ENCODE assay signal across 15 cellular contexts in genomic region chr12:124757329-124757728, GRCh38.
A peak's percentile ranks its signal among the peaks of the same experiment; 100 is the strongest.
DNase-seq lines count a peak whose midpoint lies in the region; ATAC-seq and TF ChIP-seq lines count a peak whose summit lies in the region.
"Had no signal": no experiment of that assay in that cellular context is flagged by ENCODE, and none has a peak within 500 bp of the region (broad histone marks: within the 10 kb centered on the region; RNA-seq: fewer than 3 reads in every experiment).

No MANE protein-coding gene starts in this region.

- peaks cover 25% of the 10 kb centered on the region for H3K36me3 Mint-ChIP-seq in dendritic cell treated with granulocyte-macrophage colony-stimulating factor and Interleukin-4, amounts not matched to agents 40 ng/mL and 50 ng/mL, for 4 days (ENCODE audit: low read depth)
- H3K36me3 Mint-ChIP-seq in nephron (ENCODE audit: low read depth) (no peaks in the 10 kb centered on the region), T-helper 17 cell (ENCODE audit: low read depth) (peaks cover 3% of the 10 kb centered on the region)
- H3K36me3 Mint-ChIP-seq: CD8-positive, alpha-beta T cell had no signal

- no peak for TF ChIP-seq CTCF in HEK293 (tag by site-specific recombination; IDR thresholded peaks at IDR 0.05)
- no peak for TF ChIP-seq CTCF in nephron (IDR thresholded peaks at IDR 0.05; ENCODE audit: unreplicated experiment in 3 of 3)
- TF ChIP-seq CTCF in vagina (IDR thresholded peaks at IDR 0.05), result no peak
- TF ChIP-seq CTCF in spleen (IDR thresholded peaks at IDR 0.05 in 8 of 11, conservative IDR thresholded peaks at IDR 0.05 in 3 of 11), result no peak

- H3K9me3 ChIP-seq in HEK293 (ENCODE audit: control insufficient read depth, insufficient read depth, low read depth, low read length) (no peaks in the 10 kb centered on the region), vagina (no peaks in the 10 kb centered on the region), T-helper 17 cell (ENCODE audit: control insufficient read depth, low read length, poor library complexity, severe bottlenecking) (no peaks in the 10 kb centered on the region), spleen (peaks cover 0 to 11% (median 0%) of the 10 kb centered on the region in 8 donors)
- H3K9me3 ChIP-seq: MG63 had no signal

- POLR2A ChIA-PET in HEK293 (lab: Yijun Ruan, JAX), result no interaction called here

- no peak for ATAC-seq in T-helper 17 cell
- ATAC-seq: CD8-positive, alpha-beta T cell had no signal

- peak overlapping the region; percentile 86 for H3K27ac Mint-ChIP-seq in dendritic cell treated with granulocyte-macrophage colony-stimulating factor and Interleukin-4, amounts not matched to agents 40 ng/mL and 50 ng/mL, for 4 days
- H3K27ac Mint-ChIP-seq in nephron (peak overlapping the region in 2 of 3 experiments; percentile 31 to 70), T-helper 17 cell (no peak overlapping the region)
- H3K27ac Mint-ChIP-seq: B cell; CD8-positive, alpha-beta T cell; H9 had no signal

- H3K36me3 ChIP-seq in HEK293 (ENCODE audit: control insufficient read depth in 2 of 2, insufficient read depth in 1 of 2, low read length in 2 of 2) (no peaks in the 10 kb centered on the region), vagina (no peaks in the 10 kb centered on the region), spleen (no peaks in the 10 kb centered on the region)
- H3K36me3 ChIP-seq: MG63 had no signal

- H3K27me3 Mint-ChIP-seq in dendritic cell treated with granulocyte-macrophage colony-stimulating factor and Interleukin-4, amounts not matched to agents 40 ng/mL and 50 ng/mL, for 4 days, result peaks cover 9% of the 10 kb centered on the region
- H3K27me3 Mint-ChIP-seq in nephron (ENCODE audit: low read depth), result peaks cover 31% of the 10 kb centered on the region
- peaks cover 57% of the 10 kb centered on the region for H3K27me3 Mint-ChIP-seq in T-helper 17 cell

- H3K27ac ChIP-seq in HEK293 (ENCODE audit: extremely low read depth, low read depth, low read length) (no peak overlapping the region), vagina (peak overlapping the region; percentile 88), spleen (peak overlapping the region in 4 of 8 donors; percentile 79 to 84 (median 82))

- peaks cover 19% of the 10 kb centered on the region for H3K9me3 Mint-ChIP-seq in dendritic cell treated with granulocyte-macrophage colony-stimulating factor and Interleukin-4, amounts not matched to agents 40 ng/mL and 50 ng/mL, for 4 days
- peaks cover 17% of the 10 kb centered on the region for H3K9me3 Mint-ChIP-seq in nephron
- H3K9me3 Mint-ChIP-seq: CD8-positive, alpha-beta T cell had no signal

- H3K4me3 Mint-ChIP-seq in dendritic cell treated with granulocyte-macrophage colony-stimulating factor and Interleukin-4, amounts not matched to agents 40 ng/mL and 50 ng/mL, for 4 days, result no peak overlapping the region
- H3K4me3 Mint-ChIP-seq in nephron (no peak overlapping the region), T-helper 17 cell (no peak overlapping the region)
- H3K4me3 Mint-ChIP-seq: B cell; CD8-positive, alpha-beta T cell; H9 had no signal

- TF ChIP-seq POLR2A in vagina (IDR thresholded peaks at IDR 0.05), result no peak
- TF ChIP-seq POLR2A in spleen (IDR thresholded peaks at IDR 0.05), result no peak

- DNase-seq in vagina (ENCODE audit: extremely low spot score in 2 of 2) (no peak), NCI-H2171 (lab: John Stamatoyannopoulos, UW) (no peak), T-helper 17 cell (no peak), spleen (no peak)
- DNase-seq: CD8-positive, alpha-beta T cell; H9; MG63; NCI-H1092 treated with DMSO at 0.1 percent for 48 hours; NCI-H226; NCI-H526 treated with DMSO at 0.1 percent for 48 hours; RPMI8226 had no signal

- H3K4me1 ChIP-seq in HEK293 (ENCODE audit: control insufficient read depth, insufficient read depth, low read length) (no peaks in the 10 kb centered on the region), vagina (peaks cover 40% of the 10 kb centered on the region), spleen (peaks cover 15 to 84% (median 39%) of the 10 kb centered on the region in 6 donors)

- H3K4me3 ChIP-seq in HEK293 (ENCODE audit: low read depth, low read length), result no peak overlapping the region
- H3K4me3 ChIP-seq in vagina, result no peak overlapping the region
- H3K4me3 ChIP-seq in spleen, result no peak overlapping the region
- H3K4me3 ChIP-seq: MG63 had no signal

- H3K4me1 Mint-ChIP-seq in dendritic cell treated with granulocyte-macrophage colony-stimulating factor and Interleukin-4, amounts not matched to agents 40 ng/mL and 50 ng/mL, for 4 days (ENCODE audit: low read depth), result peaks cover 96% of the 10 kb centered on the region
- H3K4me1 Mint-ChIP-seq in nephron (peaks cover 70% of the 10 kb centered on the region), T-helper 17 cell (peaks cover 2% of the 10 kb centered on the region)
- H3K4me1 Mint-ChIP-seq: B cell had no signal

- intact Hi-C loops in dendritic cell treated with granulocyte-macrophage colony-stimulating factor and Interleukin-4, amounts not matched to agents 40 ng/mL and 50 ng/mL, for 4 days (cut with micrococcal nuclease), result no loop called here
- intact Hi-C loops in vagina (cut with DNase I), result loop anchor here (5.0 kb wide), 2 partner anchors 245 to 415 kb away; no protein-coding TSS in a partner anchor
- intact Hi-C loops in spleen (cut with DNase I; ENCODE audit: low total_unique reads), result no loop called here

- 89 to 99% (median 96%) methylated on average over 4 of the region's 4 CpGs for WGBS in spleen, 5 donors

- CTCF ChIA-PET in HEK293 (lab: Yijun Ruan, JAX), result interaction anchor here (0.5 kb wide), 1 partner anchor 142 kb away, joined by 3 read pairs; no protein-coding TSS in a partner anchor

- H3K27me3 ChIP-seq in vagina, result no peaks in the 10 kb centered on the region
- H3K27me3 ChIP-seq in spleen (replicated peaks in 1 of 7), result peaks cover 0 to 21% (median 0%) of the 10 kb centered on the region in 7 donors
- H3K27me3 ChIP-seq: MG63 had no signal

TF ChIP-seq in HEK293, 187 proteins besides CTCF, POLR2A, EP300 and RAD21:
- TF ChIP-seq SETDB1 (IDR thresholded peaks at IDR 0.05; ENCODE audit: insufficient read length, low read length) (peak; percentile 60), ZNF843 (tag by site-specific recombination; IDR thresholded peaks at IDR 0.05) (no peak)
